ENCODE assay signal across 22 cellular contexts in genomic region chr10:47301833-47302232, GRCh38. TPM values are rescaled to one million over a fixed set of nuclear protein-coding genes. Genes with fewer than 3 reads are reported as not detected.
DNase-seq lines count a peak whose midpoint lies in the region; ATAC-seq, FAIRE-seq and TF ChIP-seq lines count a peak whose summit lies in the region.
"Had no signal": no experiment of that assay in that cellular context is flagged by ENCODE, and none has a peak within 500 bp of the region (broad histone marks: within the 10 kb centered on the region; RNA-seq: fewer than 3 reads in every experiment).

No MANE protein-coding gene starts in this region.

- TF ChIP-seq CTCF in CD4-positive, alpha-beta T cell (IDR thresholded peaks at IDR 0.05) = no peak
- TF ChIP-seq CTCF in hepatocyte (IDR thresholded peaks at IDR 0.05; ENCODE audit: poor library complexity) (no peak), pancreas (IDR thresholded peaks at IDR 0.05) (no peak)

- no peaks in the 10 kb centered on the region for H3K9me3 Mint-ChIP-seq in CD4-positive, alpha-beta T cell
- H3K9me3 Mint-ChIP-seq in activated naive CD8-positive, alpha-beta T cell treated with anti-CD3 and anti-CD28 coated beads for 36 hours = no peaks in the 10 kb centered on the region

- no peak overlapping the region for H3K27ac Mint-ChIP-seq in CD4-positive, alpha-beta T cell
- H3K27ac Mint-ChIP-seq in activated naive CD8-positive, alpha-beta T cell treated with anti-CD3 and anti-CD28 coated beads for 36 hours = no peak overlapping the region

- H3K36me3 Mint-ChIP-seq in CD4-positive, alpha-beta T cell (ENCODE audit: low read depth) = no peaks in the 10 kb centered on the region
- H3K36me3 Mint-ChIP-seq in activated naive CD8-positive, alpha-beta T cell treated with anti-CD3 and anti-CD28 coated beads for 36 hours = no peaks in the 10 kb centered on the region

- peaks cover 12% of the 10 kb centered on the region for H3K27me3 Mint-ChIP-seq in CD4-positive, alpha-beta T cell
- H3K27me3 Mint-ChIP-seq in activated naive CD8-positive, alpha-beta T cell treated with anti-CD3 and anti-CD28 coated beads for 36 hours = peaks cover 11% of the 10 kb centered on the region

- ATAC-seq in CD4-positive, alpha-beta T cell (ENCODE audit: poor library complexity) = no peak
- peak; percentile 6 to 37 (median 22) for ATAC-seq in pancreas
- ATAC-seq in GM21737 (IDR thresholded peaks at IDR 0.05; ENCODE audit: unreplicated experiment) = no peak

- peak overlapping the region; percentile 85 for H3K4me3 Mint-ChIP-seq in CD4-positive, alpha-beta T cell
- H3K4me3 Mint-ChIP-seq in activated naive CD8-positive, alpha-beta T cell treated with anti-CD3 and anti-CD28 coated beads for 36 hours = peak overlapping the region; percentile 79

- no peak overlapping the region for H3K27ac ChIP-seq in CD4-positive, alpha-beta T cell (ENCODE audit: low read depth, low read length)
- no peak overlapping the region for H3K27ac ChIP-seq in hepatocyte
- peak overlapping the region in 2 of 4 donors; percentile 16 to 42 for H3K27ac ChIP-seq in pancreas
- H3K27ac ChIP-seq: A549; BLaER1 treated with 17β-estradiol and CSF1 and Interleukin-3, amounts not matched to agents 10 nM and 100 nM had no signal

- no peak overlapping the region for H3K4me3 ChIP-seq in hepatocyte
- H3K4me3 ChIP-seq in pancreas = peak overlapping the region in 3 of 4 donors; percentile 61 to 64 (median 63)
- H3K4me3 ChIP-seq: A549; BLaER1 treated with 17β-estradiol and CSF1 and Interleukin-3, amounts not matched to agents 10 nM and 100 nM had no signal

- no peak for DNase-seq in CD4-positive, alpha-beta T cell
- no peak for DNase-seq in activated naive CD8-positive, alpha-beta T cell treated with anti-CD3 and anti-CD28 coated beads for 36 hours
- DNase-seq in hepatocyte (ENCODE audit: low spot score) (no peak), pancreas (peak in 4 of 6 donors; percentile 51 to 67 (median 62)), activated gamma-delta T cell (lab: John Stamatoyannopoulos, UW) (no peak), cerebellar cortex (ENCODE audit: low spot score) (no peak)
- DNase-seq: GF-D8, KG1, NCI-H1436 treated with DMSO at 0.1 percent for 48 hours, NCI-H2029 treated with DMSO at 0.1 percent for 48 hours, NCI-H748 treated with DMSO at 0.1 percent for 48 hours, OCI-M1, RPMI8226 had no signal

- H3K36me3 ChIP-seq in hepatocyte (replicated peaks; ENCODE audit: insufficient read depth, low read depth) (no peaks in the 10 kb centered on the region), pancreas (no peaks in the 10 kb centered on the region)
- H3K36me3 ChIP-seq: BLaER1 treated with 17β-estradiol and CSF1 and Interleukin-3, amounts not matched to agents 10 nM and 100 nM had no signal

- no peaks in the 10 kb centered on the region for H3K79me2 ChIP-seq in hepatocyte

- H3K4me2 ChIP-seq in hepatocyte = peak overlapping the region; percentile 97
- H3K4me2 ChIP-seq: A549; BLaER1 treated with 17β-estradiol and CSF1 and Interleukin-3, amounts not matched to agents 10 nM and 100 nM had no signal

- H3K4me1 Mint-ChIP-seq in CD4-positive, alpha-beta T cell (ENCODE audit: low read depth) = peaks cover 50% of the 10 kb centered on the region
- peaks cover 27% of the 10 kb centered on the region for H3K4me1 Mint-ChIP-seq in activated naive CD8-positive, alpha-beta T cell treated with anti-CD3 and anti-CD28 coated beads for 36 hours

- peaks cover 4% of the 10 kb centered on the region for H3K27me3 ChIP-seq in CD4-positive, alpha-beta T cell (ENCODE audit: control insufficient read depth, insufficient read depth, low read length)
- H3K27me3 ChIP-seq in hepatocyte (peaks cover 63% of the 10 kb centered on the region), pancreas (no peaks in the 10 kb centered on the region)

- H3K4me1 ChIP-seq in hepatocyte (ENCODE audit: insufficient read depth) (peaks cover 8% of the 10 kb centered on the region), pancreas (peaks cover 8 to 27% (median 25%) of the 10 kb centered on the region in 3 donors)
- H3K4me1 ChIP-seq: A549 had no signal

- WGBS in hepatocyte (ENCODE audit: low lambda C conversion rate, missing lambda C conversion rate) = 92% methylated on average over 2 of the region's 2 CpGs
- WGBS in pancreas, 2 donors = 16 to 25% methylated on average over 2 of the region's 2 CpGs

- H4K20me1 ChIP-seq in hepatocyte (ENCODE audit: insufficient read depth, poor library complexity, severe bottlenecking) = no peaks in the 10 kb centered on the region
- H4K20me1 ChIP-seq: BLaER1 treated with 17β-estradiol and CSF1 and Interleukin-3, amounts not matched to agents 10 nM and 100 nM had no signal

- H3K9me3 ChIP-seq in CD4-positive, alpha-beta T cell (ENCODE audit: control insufficient read depth, low read length) = no peaks in the 10 kb centered on the region
- H3K9me3 ChIP-seq in hepatocyte (ENCODE audit: low read depth) (no peaks in the 10 kb centered on the region), pancreas (no peaks in the 10 kb centered on the region)
- H3K9me3 ChIP-seq: A549 had no signal

- no peaks in the 10 kb centered on the region for H3K9me2 ChIP-seq in hepatocyte (replicated peaks; ENCODE audit: insufficient read depth)

- CTCF ChIA-PET in CD4-positive, alpha-beta T cell (lab: Charles Lee) = no interaction called here

- no peak for FAIRE-seq in pancreas (lab: Jason Lieb, UNC)
- FAIRE-seq: A549, GM12891, HepG2 had no signal

- H2AFZ ChIP-seq in hepatocyte = no peak overlapping the region

- POLR2A ChIA-PET in CD4-positive, alpha-beta T cell (lab: Charles Lee) = interaction anchor here (1.0 kb wide), 1 partner anchor 10 kb away, joined by 4 read pairs; no protein-coding TSS in a partner anchor

- intact Hi-C loops in CD4-positive, alpha-beta T cell (cut with DNase I, micrococcal nuclease) = loop anchor here in 1 of 2 experiments (1.0 kb wide), 1 partner anchor 9 kb away; no protein-coding TSS in a partner anchor
- intact Hi-C loops in pancreas (cut with DNase I) = no loop called here

RNA-seq across cellular contexts. Expression of gene GDF10, which starts 1.8 kb away (rescaled TPM):
- total RNA-seq in CD4-positive, alpha-beta T cell = under 1 TPM; 0.16 to 0.22 TPM
- 1 to 10 TPM; 4.1 TPM for total RNA-seq in activated naive CD8-positive, alpha-beta T cell treated with anti-CD3 and anti-CD28 coated beads for 36 hours
- total RNA-seq in hepatocyte (2.3 and 2.5 TPM in 2 replicates), pancreas (10 to 100 TPM in 4 of 6 donors, 1 to 10 TPM in 2; 2.5 to 13.7 (median 12.3) TPM)
- polyA plus RNA-seq in hepatocyte (3.3 and 5.7 TPM in 2 replicates), pancreas (1 to 10 TPM; 2.0 to 4.5 TPM)
- total RNA-seq: H4, HepG2, M059J, NCI-H460 had no signal

RNA-seq across cellular contexts. Expression of gene GDF2, which starts 20.4 kb away (rescaled TPM):
- not detected for total RNA-seq in CD4-positive, alpha-beta T cell
- not detected for total RNA-seq in activated naive CD8-positive, alpha-beta T cell treated with anti-CD3 and anti-CD28 coated beads for 36 hours
- total RNA-seq in hepatocyte = not detected in 2 replicates
- polyA plus RNA-seq in hepatocyte = 0.39 TPM in 1 of 2 replicates, not detected in the other
- not detected for total RNA-seq in pancreas
- not detected for polyA plus RNA-seq in pancreas
- total RNA-seq: Daoy, H4, HepG2, M059J, NCI-H460 had no signal
- polyA plus RNA-seq: A549, HepG2 had no signal

RNA-seq across cellular contexts. Expression of gene RBP3, which starts 46.3 kb away (rescaled TPM):
- total RNA-seq in CD4-positive, alpha-beta T cell = not detected
- total RNA-seq in activated naive CD8-positive, alpha-beta T cell treated with anti-CD3 and anti-CD28 coated beads for 36 hours = not detected
- total RNA-seq in hepatocyte (0.53 and 0.56 TPM in 2 replicates), pancreas (not detected)
- polyA plus RNA-seq in hepatocyte (1.1 and 1.3 TPM in 2 replicates), pancreas (not detected)
- total RNA-seq: Daoy, H4, HepG2, M059J, NCI-H460 had no signal
- polyA plus RNA-seq: A549, HepG2 had no signal

Comparison
In these comparisons a context has a peak if more than half of its experiments do, and no peak if none do; other contexts are left out.
1. ATAC-seq: peak in pancreas (4 of 4); none in CD4-positive, alpha-beta T cell (single experiment) and GM21737 (single experiment).
2. DNase-seq: peak in pancreas (4 of 6); none in CD4-positive, alpha-beta T cell (0 of 10), activated naive CD8-positive, alpha-beta T cell treated with anti-CD3 and anti-CD28 coated beads for 36 hours (single experiment), hepatocyte (single experiment), activated gamma-delta T cell (single experiment) and cerebellar cortex (single experiment).